Comparison of ENCODE assay signal across 9 cellular contexts in the genomic region with DNA sequence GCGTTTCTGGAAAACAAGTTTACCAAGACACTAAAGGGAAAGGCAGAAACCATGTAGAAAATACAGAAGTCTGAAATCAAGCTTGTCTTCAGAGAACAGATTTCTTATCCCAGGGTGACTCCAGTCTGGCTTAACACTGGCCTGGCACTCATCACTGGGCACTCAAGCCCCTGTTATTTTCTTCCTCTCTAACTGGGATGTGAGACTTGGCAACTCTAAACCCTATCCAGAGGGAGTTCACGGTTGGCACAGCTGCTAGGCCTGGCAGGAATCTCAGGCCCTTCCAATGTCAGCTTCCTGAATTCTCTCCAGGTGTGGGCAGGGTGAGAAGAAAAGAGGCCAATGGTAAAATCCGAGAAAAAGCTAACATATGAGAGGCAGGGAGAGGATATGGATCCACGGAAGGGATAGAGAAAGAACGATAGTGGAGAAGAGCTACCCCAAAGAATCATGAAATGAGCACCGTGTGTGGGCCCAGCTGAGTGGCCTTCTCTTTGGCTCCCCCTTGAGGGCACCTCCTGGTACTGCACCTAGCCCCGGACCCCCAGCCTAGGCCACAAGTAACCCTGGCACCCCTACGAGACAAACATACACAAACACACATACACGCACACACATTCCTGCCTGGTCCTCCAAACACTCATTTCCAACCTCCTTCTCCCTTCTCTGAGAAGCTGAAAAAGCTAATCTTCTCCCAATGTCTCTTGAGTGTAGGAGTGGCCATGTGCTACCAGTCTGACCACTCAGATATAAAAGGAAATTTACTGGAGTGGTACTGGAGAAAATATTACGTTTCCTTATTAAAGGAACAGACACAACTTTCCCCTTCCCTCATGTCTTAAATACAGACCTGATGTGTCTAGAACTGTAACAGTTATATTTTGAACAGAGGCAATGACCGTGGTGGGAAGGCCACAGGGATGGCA. TPM values are rescaled to one million over a fixed set of nuclear protein-coding genes. Genes with fewer than 3 reads are reported as not detected.
A peak's percentile ranks its signal among the peaks of the same experiment; 100 is the strongest.
DNase-seq lines count a peak whose midpoint lies in the region; ATAC-seq and TF ChIP-seq lines count a peak whose summit lies in the region.
"Had no signal": no experiment of that assay in that cellular context is flagged by ENCODE, and none has a peak within 500 bp of the region (broad histone marks: within the 10 kb centered on the region; RNA-seq: fewer than 3 reads in every experiment).

No MANE protein-coding gene starts in this region.

- H3K27me3 ChIP-seq in DOHH2 (ENCODE audit: control insufficient read depth, low read length) (no peaks in the 10 kb centered on the region), spleen (replicated peaks in 1 of 7) (no peaks in the 10 kb centered on the region)

- TF ChIP-seq CTCF in DOHH2 (IDR thresholded peaks at IDR 0.05; ENCODE audit: low read depth, low read length, poor library complexity, severe bottlenecking) (peak; percentile 69), spleen (IDR thresholded peaks at IDR 0.05 in 8 of 11, conservative IDR thresholded peaks at IDR 0.05 in 3 of 11) (peak; percentile 20 to 83 (median 65))

- H3K4me2 ChIP-seq in DOHH2 (ENCODE audit: low read length): no peak overlapping the region

- H3K36me3 ChIP-seq in DOHH2 (ENCODE audit: control insufficient read depth, low read length) (no peaks in the 10 kb centered on the region), spleen (no peaks in the 10 kb centered on the region)

- H3K27ac ChIP-seq in DOHH2 (ENCODE audit: low read depth, low read length) (no peak overlapping the region), spleen (no peak overlapping the region)

- ATAC-seq in GM19438 (IDR thresholded peaks at IDR 0.05; ENCODE audit: low read depth, unreplicated experiment) (peak; percentile 86), HG03439 (IDR thresholded peaks at IDR 0.05; ENCODE audit: unreplicated experiment) (peak; percentile 61)

- intact Hi-C loops in spleen (cut with DNase I; ENCODE audit: low total_unique reads): no loop called here

- DNase-seq in T-helper 9 cell (peak; percentile 3), fibroblast of peridontal ligament (ENCODE audit: extremely low read depth) (peak; percentile 1), spleen (no peak), SK-N-DZ (ENCODE audit: low spot score) (no peak), NCI-H146 (lab: John Stamatoyannopoulos, UW) (no peak)

- H3K4me3 ChIP-seq in DOHH2 (ENCODE audit: low read length): no peak overlapping the region
- no peak overlapping the region for H3K4me3 ChIP-seq in spleen

- no peaks in the 10 kb centered on the region for H3K9me2 ChIP-seq in DOHH2 (replicated peaks; ENCODE audit: control insufficient read depth, low read length)

- H3K4me1 ChIP-seq in DOHH2 (ENCODE audit: control insufficient read depth, low read length) (no peaks in the 10 kb centered on the region), spleen (no peaks in the 10 kb centered on the region)

- no peaks in the 10 kb centered on the region for H4K20me1 ChIP-seq in DOHH2 (ENCODE audit: control insufficient read depth, insufficient read depth, low read depth, low read length)

- no peaks in the 10 kb centered on the region for H3K79me2 ChIP-seq in DOHH2 (ENCODE audit: control insufficient read depth, low read length)

- H3F3A ChIP-seq in DOHH2 (ENCODE audit: control insufficient read depth, insufficient read depth): no peaks in the 10 kb centered on the region

- TF ChIP-seq POLR2A in spleen (IDR thresholded peaks at IDR 0.05): no peak

- H3K9me3 ChIP-seq in DOHH2 (ENCODE audit: control insufficient read depth, insufficient read depth, low read length) (no peaks in the 10 kb centered on the region), spleen (no peaks in the 10 kb centered on the region)

- WGBS in spleen, 5 donors: 36 to 50% (median 44%) methylated on average over 11 of the region's 11 CpGs

RNA-seq across cellular contexts. Expression of a gene that starts 16.6 kb away (rescaled TPM):
- under 1 TPM; 0.33 to 0.89 (median 0.49) TPM for total RNA-seq in spleen
- under 1 TPM; 0.07 to 0.13 (median 0.08) TPM for polyA plus RNA-seq in spleen
- polyA plus RNA-seq in SK-N-DZ (2014; cell fraction: cytosol; rRNA removed): 0.35 and 0.65 TPM in 2 replicates
- polyA plus RNA-seq in SK-N-DZ (2014; cell fraction: nucleus; rRNA removed): 0.80 and 2.1 TPM in 2 replicates
- total RNA-seq: T-helper 2 cell treated with Interferon-gamma antibody and Interleukin-4, amounts not matched to agents 100 ng/mL and 5 ng/mL, for 36 hours had no signal

Comparison
In these comparisons a context has a peak if more than half of its experiments do, and no peak if none do; other contexts are left out.
1. DNase-seq: peak in T-helper 9 cell (single experiment) and fibroblast of peridontal ligament (single experiment); none in spleen (single experiment), SK-N-DZ (single experiment) and NCI-H146 (single experiment).